Comparison of ENCODE assay signal across 18 cellular contexts in genomic region chr14:101412741-101413140, GRCh38.
"Had no signal": no experiment of that assay in that cellular context is flagged by ENCODE, and none has a peak within 500 bp of the region (broad histone marks: within the 10 kb centered on the region; RNA-seq: fewer than 3 reads in every experiment).

No MANE protein-coding gene starts in this region.

- H3K27me3 ChIP-seq: sigmoid colon, upper lobe of left lung had no signal

- H3K4me1 ChIP-seq: psoas muscle, sigmoid colon had no signal

- H3K4me3 Mint-ChIP-seq: activated CD4-positive, alpha-beta T cell treated with anti-CD3 and anti-CD28 coated beads for 36 hours; activated T-helper 1 cell treated with anti-CD3 and anti-CD28 coated beads, Interleukin-12 subunit alpha, Interleukin-12 subunit beta, Interleukin-2, Interleukin-4 antibody, amounts not matched to agents 30 ng/mL and 10 ng/mL and 1 ng/mL, durations not matched to agents 14 hours and 24 hours and 36 hours; naive thymus-derived CD8-positive, alpha-beta T cell had no signal

- FAIRE-seq: frontal cortex had no signal

- H3K4me1 Mint-ChIP-seq: activated CD4-positive, alpha-beta T cell treated with anti-CD3 and anti-CD28 coated beads for 36 hours had no signal

- H3K9me3 ChIP-seq: lower lobe of right lung, neutrophil, psoas muscle, sigmoid colon, suprapubic skin, upper lobe of left lung had no signal

- H3K36me3 ChIP-seq: lower lobe of right lung, neutrophil, sigmoid colon, suprapubic skin, upper lobe of left lung, WERI-Rb-1 had no signal

- DNase-seq: activated CD4-positive, alpha-beta T cell treated with anti-CD3 and anti-CD28 coated beads for 36 hours; activated naive CD4-positive, alpha-beta T cell treated with Interleukin-2 at 50 U/mL for 16 hours; central memory CD4-positive, alpha-beta T cell; cortex of kidney; effector CD8-positive, alpha-beta T cell; lower lobe of right lung; naive thymus-derived CD8-positive, alpha-beta T cell; psoas muscle; sigmoid colon; stimulated activated CD4-positive, alpha-beta T cell treated with anti-CD3 and anti-CD28 coated beads, Interleukin-12 subunit alpha, Interleukin-12 subunit beta, amount 100 ng/mL, for 4 hours; stimulated activated naive CD4-positive, alpha-beta T cell treated with Interleukin-2 at 50 U/mL for 16 hours; T-helper 1 cell; upper lobe of left lung; WERI-Rb-1 had no signal

- H3K4me3 ChIP-seq: lower lobe of right lung, psoas muscle, sigmoid colon, suprapubic skin, upper lobe of left lung had no signal

- H3K9me3 Mint-ChIP-seq: activated T-helper 1 cell treated with anti-CD3 and anti-CD28 coated beads, Interleukin-12 subunit alpha, Interleukin-12 subunit beta, Interleukin-2, Interleukin-4 antibody, amounts not matched to agents 30 ng/mL and 10 ng/mL and 1 ng/mL, durations not matched to agents 14 hours and 24 hours and 36 hours had no signal

- H3K27ac ChIP-seq: lower lobe of right lung, neutrophil, psoas muscle, sigmoid colon, suprapubic skin, upper lobe of left lung, WERI-Rb-1 had no signal

- H3K27ac Mint-ChIP-seq: activated CD4-positive, alpha-beta T cell treated with anti-CD3 and anti-CD28 coated beads for 36 hours; activated T-helper 1 cell treated with anti-CD3 and anti-CD28 coated beads, Interleukin-12 subunit alpha, Interleukin-12 subunit beta, Interleukin-2, Interleukin-4 antibody, amounts not matched to agents 30 ng/mL and 10 ng/mL and 1 ng/mL, durations not matched to agents 14 hours and 24 hours and 36 hours; naive thymus-derived CD8-positive, alpha-beta T cell had no signal
